Comparison of ENCODE assay signal across 15 cellular contexts in genomic region chr2:198371329-198371728, GRCh38.
"Had no signal": no experiment of that assay in that cellular context is flagged by ENCODE, and none has a peak within 500 bp of the region (broad histone marks: within the 10 kb centered on the region; RNA-seq: fewer than 3 reads in every experiment).

No MANE protein-coding gene starts in this region.

- ATAC-seq: heart left ventricle, left colon, lower lobe of right lung had no signal

- H3K27me3 ChIP-seq: brain microvascular endothelial cell, gastrocnemius medialis, heart left ventricle had no signal

- H3K36me3 ChIP-seq: brain microvascular endothelial cell, gastrocnemius medialis, heart left ventricle, lower lobe of right lung had no signal

- H3K4me1 ChIP-seq: gastrocnemius medialis, heart left ventricle, lower lobe of right lung had no signal

- H3K27ac ChIP-seq: brain microvascular endothelial cell, epithelial cell of prostate, gastrocnemius medialis, heart left ventricle, lower lobe of right lung had no signal

- DNase-seq: activated CD4-positive, CD25-positive, alpha-beta regulatory T cell treated with anti-CD3 and anti-CD28 coated beads, Interleukin-2, amount 50 U/mL, for 72 hours; activated naive CD8-positive, alpha-beta T cell treated with anti-CD3 and anti-CD28 coated beads for 36 hours; brain microvascular endothelial cell; dermis blood vessel endothelial cell; gastrocnemius medialis; heart left ventricle; left colon; lower lobe of right lung; midbrain; stimulated activated CD4-positive, alpha-beta T cell treated with anti-CD3 and anti-CD28 coated beads, Interleukin-2, amount 100 ng/mL, for 48 hours; stimulated activated naive CD4-positive, alpha-beta T cell; substantia nigra; T1000; trophoblast cell had no signal

- H3K9me3 ChIP-seq: gastrocnemius medialis, heart left ventricle, lower lobe of right lung had no signal

- H3K4me3 ChIP-seq: lower lobe of right lung had no signal
